15 cellular contexts compared by ENCODE assay signal in the genomic region with DNA sequence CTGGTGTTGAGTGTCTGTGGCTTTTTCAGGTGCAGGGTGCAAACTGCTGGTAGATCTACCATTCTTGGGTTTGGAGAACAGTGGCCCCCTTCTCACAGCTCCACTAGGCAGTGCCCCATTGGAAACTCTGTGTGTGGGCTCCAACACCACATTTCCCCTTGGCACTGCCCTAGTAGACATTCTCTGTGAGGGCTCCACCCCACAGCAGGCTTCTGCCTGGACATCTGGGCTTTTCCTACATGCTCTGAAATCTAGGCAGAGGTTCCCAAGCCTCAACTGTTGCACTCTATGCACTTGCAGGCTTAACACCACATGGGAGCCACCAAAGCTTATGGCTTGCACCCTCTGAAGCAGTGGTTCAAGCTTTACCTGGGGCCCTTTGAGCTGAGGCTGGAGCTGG.
A peak's percentile ranks its signal among the peaks of the same experiment; 100 is the strongest.
DNase-seq lines count a peak whose midpoint lies in the region; TF ChIP-seq lines count a peak whose summit lies in the region.
"Had no signal": no experiment of that assay in that cellular context is flagged by ENCODE, and none has a peak within 500 bp of the region (broad histone marks: within the 10 kb centered on the region; RNA-seq: fewer than 3 reads in every experiment).

No MANE protein-coding gene starts in this region.

- CTCF ChIA-PET in activated CD4-positive, alpha-beta T cell treated with anti-CD3 and anti-CD28 coated beads, Interleukin-2, amount 10 ng/mL, durations not matched to agents 7 days and 5 days (lab: Charles Lee): no interaction called here
- CTCF ChIA-PET in HEK293 (lab: Yijun Ruan, JAX): no interaction called here

- intact Hi-C loops in activated CD4-positive, alpha-beta T cell treated with anti-CD3 and anti-CD28 coated beads, Interleukin-2, amount 10 ng/mL, durations not matched to agents 24 days and 14 days (cut with micrococcal nuclease): no loop called here

- TF ChIP-seq CTCF in HEK293 (tag by site-specific recombination; IDR thresholded peaks at IDR 0.05): no peak
- TF ChIP-seq CTCF in endodermal cell (conservative IDR thresholded peaks at IDR 0.05): no peak

- POLR2A ChIA-PET in activated CD4-positive, alpha-beta T cell treated with anti-CD3 and anti-CD28 coated beads, Interleukin-2, amount 10 ng/mL, durations not matched to agents 7 days and 5 days (lab: Charles Lee): no interaction called here
- POLR2A ChIA-PET in HEK293 (lab: Yijun Ruan, JAX): no interaction called here

- H3K9me3 Mint-ChIP-seq in activated CD4-positive, alpha-beta T cell treated with anti-CD3 and anti-CD28 coated beads, Interleukin-2, amount 10 ng/mL, durations not matched to agents 24 days and 14 days: peaks cover 10% of the 10 kb centered on the region
- H3K9me3 Mint-ChIP-seq in activated CD4-positive, alpha-beta T cell treated with anti-CD3 and anti-CD28 coated beads, Interleukin-2, amount 10 ng/mL, durations not matched to agents 7 days and 5 days: peaks cover 21% of the 10 kb centered on the region
- H3K9me3 Mint-ChIP-seq in endodermal cell: peaks cover 43% of the 10 kb centered on the region

- H3K27me3 Mint-ChIP-seq in activated CD4-positive, alpha-beta T cell treated with anti-CD3 and anti-CD28 coated beads, Interleukin-2, amount 10 ng/mL, durations not matched to agents 24 days and 14 days: peaks cover 4% of the 10 kb centered on the region
- peaks cover 8% of the 10 kb centered on the region for H3K27me3 Mint-ChIP-seq in activated CD4-positive, alpha-beta T cell treated with anti-CD3 and anti-CD28 coated beads, Interleukin-2, amount 10 ng/mL, durations not matched to agents 7 days and 5 days
- peaks cover 5% of the 10 kb centered on the region for H3K27me3 Mint-ChIP-seq in endodermal cell (ENCODE audit: insufficient read depth)

- H3K4me3 ChIP-seq in HEK293 (ENCODE audit: low read depth, low read length) (no peak overlapping the region), endodermal cell (ENCODE audit: low read length) (peak overlapping the region; percentile 17)

- H3K4me1 ChIP-seq in HEK293 (ENCODE audit: control insufficient read depth, insufficient read depth, low read length) (no peaks in the 10 kb centered on the region), endodermal cell (ENCODE audit: control insufficient read depth, insufficient read depth, low read length) (no peaks in the 10 kb centered on the region)

- H3K9me3 ChIP-seq in HEK293 (ENCODE audit: control insufficient read depth, insufficient read depth, low read depth, low read length) (no peaks in the 10 kb centered on the region), endodermal cell (ENCODE audit: control insufficient read depth, low read length) (peaks cover 32% of the 10 kb centered on the region)

- H3K27ac ChIP-seq in HEK293 (ENCODE audit: extremely low read depth, low read depth, low read length) (no peak overlapping the region), endodermal cell (ENCODE audit: low read depth, low read length) (no peak overlapping the region)
- H3K27ac ChIP-seq: BLaER1 treated with 17β-estradiol and CSF1 and Interleukin-3, amounts not matched to agents 10 nM and 100 nM had no signal

- no peaks in the 10 kb centered on the region for H3K36me3 Mint-ChIP-seq in activated CD4-positive, alpha-beta T cell treated with anti-CD3 and anti-CD28 coated beads, Interleukin-2, amount 10 ng/mL, durations not matched to agents 24 days and 14 days (ENCODE audit: low read depth)
- H3K36me3 Mint-ChIP-seq in activated CD4-positive, alpha-beta T cell treated with anti-CD3 and anti-CD28 coated beads, Interleukin-2, amount 10 ng/mL, durations not matched to agents 7 days and 5 days (ENCODE audit: low read depth): peaks cover 2% of the 10 kb centered on the region
- H3K36me3 Mint-ChIP-seq in endodermal cell (ENCODE audit: low read depth): no peaks in the 10 kb centered on the region
- H3K36me3 Mint-ChIP-seq: CD8-positive, alpha-beta T cell had no signal

- DNase-seq in activated CD4-positive, alpha-beta T cell treated with anti-CD3 and anti-CD28 coated beads, Interleukin-2, amount 10 ng/mL, durations not matched to agents 24 days and 14 days: peak; percentile 24
- DNase-seq in activated CD4-positive, alpha-beta T cell treated with anti-CD3 and anti-CD28 coated beads, Interleukin-2, amount 10 ng/mL, durations not matched to agents 7 days and 5 days: no peak
- DNase-seq in endodermal cell (no peak), ureter (ENCODE audit: low spot score) (peak; percentile 10), NCI-H226 (no peak), DMS 273 treated with DMSO at 0.1 percent for 48 hours (lab: John Stamatoyannopoulos, UW) (no peak)
- DNase-seq: Calu3; CD8-positive, alpha-beta T cell; DMS79; GDM1; GOT3; H7 had no signal

- no peaks in the 10 kb centered on the region for H3K27me3 ChIP-seq in endodermal cell (ENCODE audit: control insufficient read depth, insufficient read depth, low read length, poor library complexity, severe bottlenecking)
- H3K27me3 ChIP-seq: BLaER1 treated with 17β-estradiol and CSF1 and Interleukin-3, amounts not matched to agents 10 nM and 100 nM had no signal

- no peak overlapping the region for H3K4me3 Mint-ChIP-seq in activated CD4-positive, alpha-beta T cell treated with anti-CD3 and anti-CD28 coated beads, Interleukin-2, amount 10 ng/mL, durations not matched to agents 24 days and 14 days
- H3K4me3 Mint-ChIP-seq in activated CD4-positive, alpha-beta T cell treated with anti-CD3 and anti-CD28 coated beads, Interleukin-2, amount 10 ng/mL, durations not matched to agents 7 days and 5 days: no peak overlapping the region
- no peak overlapping the region for H3K4me3 Mint-ChIP-seq in endodermal cell
- H3K4me3 Mint-ChIP-seq: B cell; CD8-positive, alpha-beta T cell had no signal

- no peak overlapping the region for H3K27ac Mint-ChIP-seq in activated CD4-positive, alpha-beta T cell treated with anti-CD3 and anti-CD28 coated beads, Interleukin-2, amount 10 ng/mL, durations not matched to agents 24 days and 14 days
- no peak overlapping the region for H3K27ac Mint-ChIP-seq in activated CD4-positive, alpha-beta T cell treated with anti-CD3 and anti-CD28 coated beads, Interleukin-2, amount 10 ng/mL, durations not matched to agents 7 days and 5 days
- H3K27ac Mint-ChIP-seq in endodermal cell: no peak overlapping the region
- H3K27ac Mint-ChIP-seq: B cell; CD8-positive, alpha-beta T cell had no signal

- no peaks in the 10 kb centered on the region for H3K4me1 Mint-ChIP-seq in activated CD4-positive, alpha-beta T cell treated with anti-CD3 and anti-CD28 coated beads, Interleukin-2, amount 10 ng/mL, durations not matched to agents 24 days and 14 days
- H3K4me1 Mint-ChIP-seq in activated CD4-positive, alpha-beta T cell treated with anti-CD3 and anti-CD28 coated beads, Interleukin-2, amount 10 ng/mL, durations not matched to agents 7 days and 5 days: no peaks in the 10 kb centered on the region
- H3K4me1 Mint-ChIP-seq in endodermal cell: peaks cover 3% of the 10 kb centered on the region
- H3K4me1 Mint-ChIP-seq: B cell had no signal

- no peak overlapping the region for H3K9ac ChIP-seq in endodermal cell (ENCODE audit: extremely low read depth, low read length, poor library complexity, severe bottlenecking)
- H3K9ac ChIP-seq: BLaER1 treated with 17β-estradiol and CSF1 and Interleukin-3, amounts not matched to agents 10 nM and 100 nM had no signal

- no peaks in the 10 kb centered on the region for H3K36me3 ChIP-seq in HEK293 (ENCODE audit: control insufficient read depth in 2 of 2, insufficient read depth in 1 of 2, low read length in 2 of 2)
- H3K36me3 ChIP-seq in endodermal cell (ENCODE audit: control insufficient read depth, insufficient read depth, low read length): no peaks in the 10 kb centered on the region

TF ChIP-seq in HEK293, 187 proteins besides CTCF, POLR2A, EP300 and RAD21:
- TF ChIP-seq, protein P1, sequence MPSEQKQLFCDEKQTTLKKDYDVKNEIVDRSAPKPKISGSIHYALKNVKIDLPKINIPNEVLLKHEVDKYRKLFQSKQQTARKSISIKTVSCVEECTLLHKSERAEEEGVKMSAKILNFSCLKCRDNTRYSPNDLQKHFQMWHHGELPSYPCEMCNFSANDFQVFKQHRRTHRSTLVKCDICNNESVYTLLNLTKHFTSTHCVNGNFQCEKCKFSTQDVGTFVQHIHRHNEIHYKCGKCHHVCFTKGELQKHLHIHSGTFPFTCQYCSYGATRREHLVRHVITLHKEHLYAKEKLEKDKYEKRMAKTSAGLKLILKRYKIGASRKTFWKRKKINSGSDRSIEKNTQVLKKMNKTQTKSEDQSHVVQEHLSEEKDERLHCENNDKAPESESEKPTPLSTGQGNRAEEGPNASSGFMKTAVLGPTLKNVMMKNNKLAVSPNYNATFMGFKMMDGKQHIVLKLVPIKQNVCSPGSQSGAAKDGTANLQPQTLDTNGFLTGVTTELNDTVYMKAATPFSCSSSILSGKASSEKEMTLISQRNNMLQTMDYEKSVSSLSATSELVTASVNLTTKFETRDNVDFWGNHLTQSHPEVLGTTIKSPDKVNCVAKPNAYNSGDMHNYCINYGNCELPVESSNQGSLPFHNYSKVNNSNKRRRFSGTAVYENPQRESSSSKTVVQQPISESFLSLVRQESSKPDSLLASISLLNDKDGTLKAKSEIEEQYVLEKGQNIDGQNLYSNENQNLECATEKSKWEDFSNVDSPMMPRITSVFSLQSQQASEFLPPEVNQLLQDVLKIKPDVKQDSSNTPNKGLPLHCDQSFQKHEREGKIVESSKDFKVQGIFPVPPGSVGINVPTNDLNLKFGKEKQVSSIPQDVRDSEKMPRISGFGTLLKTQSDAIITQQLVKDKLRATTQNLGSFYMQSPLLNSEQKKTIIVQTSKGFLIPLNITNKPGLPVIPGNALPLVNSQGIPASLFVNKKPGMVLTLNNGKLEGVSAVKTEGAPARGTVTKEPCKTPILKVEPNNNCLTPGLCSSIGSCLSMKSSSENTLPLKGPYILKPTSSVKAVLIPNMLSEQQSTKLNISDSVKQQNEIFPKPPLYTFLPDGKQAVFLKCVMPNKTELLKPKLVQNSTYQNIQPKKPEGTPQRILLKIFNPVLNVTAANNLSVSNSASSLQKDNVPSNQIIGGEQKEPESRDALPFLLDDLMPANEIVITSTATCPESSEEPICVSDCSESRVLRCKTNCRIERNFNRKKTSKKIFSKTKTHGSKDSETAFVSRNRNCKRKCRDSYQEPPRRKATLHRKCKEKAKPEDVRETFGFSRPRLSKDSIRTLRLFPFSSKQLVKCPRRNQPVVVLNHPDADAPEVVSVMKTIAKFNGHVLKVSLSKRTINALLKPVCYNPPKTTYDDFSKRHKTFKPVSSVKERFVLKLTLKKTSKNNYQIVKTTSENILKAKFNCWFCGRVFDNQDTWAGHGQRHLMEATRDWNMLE (tag by site-specific recombination; conservative IDR thresholded peaks at IDR 0.05; ENCODE audit: low read depth): no peak
- peak; percentile 75 for TF ChIP-seq SETDB1 (IDR thresholded peaks at IDR 0.05; ENCODE audit: insufficient read length, low read length)

Comparison
In these comparisons a context has a peak if more than half of its experiments do, and no peak if none do; other contexts are left out.
1. DNase-seq: peak in activated CD4-positive, alpha-beta T cell treated with anti-CD3 and anti-CD28 coated beads, Interleukin-2, amount 10 ng/mL, durations not matched to agents 24 days and 14 days (single experiment) and ureter (single experiment); none in activated CD4-positive, alpha-beta T cell treated with anti-CD3 and anti-CD28 coated beads, Interleukin-2, amount 10 ng/mL, durations not matched to agents 7 days and 5 days (single experiment), endodermal cell (single experiment), NCI-H226 (single experiment) and DMS 273 treated with DMSO at 0.1 percent for 48 hours (single experiment).